ENCODE assay signal across 17 cellular contexts in genomic region chr2:73289304-73289703, GRCh38. TPM values are rescaled to one million over a fixed set of nuclear protein-coding genes. Genes with fewer than 3 reads are reported as not detected.
DNase-seq lines count a peak whose midpoint lies in the region; ATAC-seq and TF ChIP-seq lines count a peak whose summit lies in the region.
"Had no signal": no experiment of that assay in that cellular context is flagged by ENCODE, and none has a peak within 500 bp of the region (broad histone marks: within the 10 kb centered on the region; RNA-seq: fewer than 3 reads in every experiment).

No MANE protein-coding gene starts in this region.

- no peak for ATAC-seq in GM19452 (IDR thresholded peaks at IDR 0.05; ENCODE audit: unreplicated experiment)

- TF ChIP-seq CTCF in OCI-LY7 (conservative IDR thresholded peaks at IDR 0.05; ENCODE audit: low read length) = peak; percentile 65
- TF ChIP-seq CTCF in osteoblast (IDR thresholded peaks at IDR 0.05; ENCODE audit: extremely low read depth, low read depth, low read length) = no peak

- no peaks in the 10 kb centered on the region for H3K9me2 ChIP-seq in OCI-LY7 (ENCODE audit: insufficient read depth, low read length)

- POLR2A ChIA-PET in OCI-LY7 (lab: Charles Lee) = interaction anchor here (1.0 kb wide), 2 partner anchors 53 to 77 kb away, joined by 3 to 5 read pairs; no protein-coding TSS in a partner anchor

- in situ Hi-C loops in KBM-7 (cut with MboI; ENCODE audit: low pct_unique_long_range_greater_than_20kb, low sequenced_read_pairs) = no loop called here

- H3K27ac ChIP-seq in OCI-LY7 (ENCODE audit: low read depth, low read length, poor library complexity, severe bottlenecking) = no peak overlapping the region
- no peak overlapping the region for H3K27ac ChIP-seq in osteoblast (ENCODE audit: low read depth, low read length)

- H2AFZ ChIP-seq in OCI-LY7 (ENCODE audit: low read length) (no peak overlapping the region), osteoblast (ENCODE audit: low read length) (no peak overlapping the region)

- no peaks in the 10 kb centered on the region for H3K79me2 ChIP-seq in OCI-LY7 (ENCODE audit: insufficient read depth, low read depth, low read length)
- H3K79me2 ChIP-seq in osteoblast (ENCODE audit: insufficient read depth, low read length) = no peaks in the 10 kb centered on the region

- no peaks in the 10 kb centered on the region for H4K20me1 ChIP-seq in OCI-LY7 (ENCODE audit: insufficient read depth, low read length)
- H4K20me1 ChIP-seq in osteoblast (ENCODE audit: insufficient read depth, low read length) = no peaks in the 10 kb centered on the region

- no peaks in the 10 kb centered on the region for H3K9me3 ChIP-seq in OCI-LY7 (ENCODE audit: low read length)
- no peaks in the 10 kb centered on the region for H3K9me3 ChIP-seq in osteoblast (ENCODE audit: low read depth, low read length)
- H3K9me3 ChIP-seq: Caco-2 had no signal

- H3K4me2 ChIP-seq in OCI-LY7 (ENCODE audit: low read length) (no peak overlapping the region), osteoblast (ENCODE audit: insufficient read depth, low read length) (no peak overlapping the region)

- H3K4me3 ChIP-seq in OCI-LY7 (ENCODE audit: low read depth, low read length, poor library complexity, severe bottlenecking) = no peak overlapping the region
- H3K4me3 ChIP-seq in osteoblast (ENCODE audit: insufficient read depth, low read length) = no peak overlapping the region

- peaks cover 63% of the 10 kb centered on the region for H3K27me3 ChIP-seq in osteoblast (ENCODE audit: insufficient read depth, low read length)

- no TSS peak for BruUV-seq in OCI-LY7 (replicated peaks; lab: Mats Ljungman, UMichigan)

- intact Hi-C loops in OCI-LY7 (cut with micrococcal nuclease; ENCODE audit: unreplicated experiment) = no loop called here

- H3K36me3 ChIP-seq in OCI-LY7 (ENCODE audit: insufficient read depth, low read length) = no peaks in the 10 kb centered on the region
- H3K36me3 ChIP-seq in osteoblast (ENCODE audit: insufficient read depth, low read length) = no peaks in the 10 kb centered on the region

- peaks cover 19% of the 10 kb centered on the region for H3K4me1 ChIP-seq in OCI-LY7 (ENCODE audit: insufficient read depth, low read length, poor library complexity, severe bottlenecking)
- no peaks in the 10 kb centered on the region for H3K4me1 ChIP-seq in osteoblast (ENCODE audit: insufficient read depth, low read length)

- DNase-seq in DMS53 (lab: John Stamatoyannopoulos, UW) (peak; percentile 13), DMS53 treated with DMSO at 0.1 percent for 48 hours (lab: John Stamatoyannopoulos, UW; ENCODE audit: unreplicated experiment) (no peak), KBM-7 (peak; percentile 7), OCI-LY7 (ENCODE audit: low spot score) (peak; percentile 18), osteoblast (ENCODE audit: insufficient read length, low spot score, missing footprints) (peak; percentile 37), NCI-H345 (lab: John Stamatoyannopoulos, UW) (no peak), COLO829 (ENCODE audit: low spot score) (no peak)
- DNase-seq: 8988T, Caco-2, DMS79 treated with DMSO at 0.1 percent for 48 hours, GF-D8, NCI-H1930, NCI-H2171, NCI-H774, RPMI8226 had no signal

- CTCF ChIA-PET in OCI-LY7 (lab: Charles Lee; ENCODE audit: unreplicated experiment) = no interaction called here

RNA-seq across cellular contexts. Expression of gene EGR4, which starts 4.0 kb away (rescaled TPM):
- not detected in 2 replicates for total RNA-seq in OCI-LY7 (2014; rRNA removed; shearing (Covaris generic))
- total RNA-seq in OCI-LY7 (2022) (not detected in 2 replicates), osteoblast (not detected in 2 replicates)
- total RNA-seq: Caco-2, NCI-H460 had no signal

RNA-seq across cellular contexts. Expression of gene FBXO41, which starts 5.0 kb away (rescaled TPM):
- total RNA-seq in OCI-LY7 (2014; rRNA removed; shearing (Covaris generic)) = 17.0 and 20.4 TPM in 2 replicates
- total RNA-seq in OCI-LY7 (2022) = 52.2 and 57.9 TPM in 2 replicates
- total RNA-seq in osteoblast = 0.29 and 0.36 TPM in 2 replicates

RNA-seq across cellular contexts. Expression of gene CCT7, which starts 55.2 kb away (rescaled TPM):
- 334 and 378 TPM in 2 replicates for total RNA-seq in OCI-LY7 (2014; rRNA removed; shearing (Covaris generic))
- total RNA-seq in OCI-LY7 (2022) (307 and 347 TPM in 2 replicates), osteoblast (180 and 200 TPM in 2 replicates)

RNA-seq across cellular contexts. Expression of gene PRADC1, which starts 56.3 kb away (rescaled TPM):
- 25.3 and 25.9 TPM in 2 replicates for total RNA-seq in OCI-LY7 (2014; rRNA removed; shearing (Covaris generic))
- total RNA-seq in OCI-LY7 (2022) (20.6 and 23.0 TPM in 2 replicates), osteoblast (11.2 and 15.9 TPM in 2 replicates)

Comparison
In these comparisons a context has a peak if more than half of its experiments do, and no peak if none do; other contexts are left out.
1. DNase-seq: peak in DMS53 (single experiment), KBM-7 (single experiment), OCI-LY7 (single experiment) and osteoblast (single experiment); none in DMS53 treated with DMSO at 0.1 percent for 48 hours (single experiment), NCI-H345 (single experiment) and COLO829 (single experiment).
2. RNA of gene FBXO41, which starts 5.0 kb away (total RNA-seq): 17.0 to 57.9 TPM in OCI-LY7; 0.29 to 0.36 TPM in osteoblast; every median in the first group is over 10 times any median in the second.